Comparison of ENCODE assay signal across 1 cellular context in genomic region chr17:37553357-37553966, GRCh38.
TF ChIP-seq lines count a peak whose summit lies in the region.

No MANE protein-coding gene starts in this region.

TF ChIP-seq in SK-N-SH treated with all-trans-retinoic acid at 6 μM for 48 hours, 23 proteins besides CTCF, POLR2A, EP300 and RAD21 (continued from another document):
- TF ChIP-seq, protein P1, sequence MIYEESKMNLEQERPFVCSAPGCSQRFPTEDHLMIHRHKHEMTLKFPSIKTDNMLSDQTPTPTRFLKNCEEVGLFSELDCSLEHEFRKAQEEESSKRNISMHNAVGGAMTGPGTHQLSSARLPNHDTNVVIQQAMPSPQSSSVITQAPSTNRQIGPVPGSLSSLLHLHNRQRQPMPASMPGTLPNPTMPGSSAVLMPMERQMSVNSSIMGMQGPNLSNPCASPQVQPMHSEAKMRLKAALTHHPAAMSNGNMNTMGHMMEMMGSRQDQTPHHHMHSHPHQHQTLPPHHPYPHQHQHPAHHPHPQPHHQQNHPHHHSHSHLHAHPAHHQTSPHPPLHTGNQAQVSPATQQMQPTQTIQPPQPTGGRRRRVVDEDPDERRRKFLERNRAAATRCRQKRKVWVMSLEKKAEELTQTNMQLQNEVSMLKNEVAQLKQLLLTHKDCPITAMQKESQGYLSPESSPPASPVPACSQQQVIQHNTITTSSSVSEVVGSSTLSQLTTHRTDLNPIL (CRISPR knock-in tag; IDR thresholded peaks at IDR 0.05; ENCODE audit: low read depth) = no peak
- TF ChIP-seq ZNF8 (CRISPR knock-in tag; IDR thresholded peaks at IDR 0.05) = no peak
- TF ChIP-seq ZC3H10 (CRISPR knock-in tag; IDR thresholded peaks at IDR 0.05) = no peak
- TF ChIP-seq, protein P2, sequence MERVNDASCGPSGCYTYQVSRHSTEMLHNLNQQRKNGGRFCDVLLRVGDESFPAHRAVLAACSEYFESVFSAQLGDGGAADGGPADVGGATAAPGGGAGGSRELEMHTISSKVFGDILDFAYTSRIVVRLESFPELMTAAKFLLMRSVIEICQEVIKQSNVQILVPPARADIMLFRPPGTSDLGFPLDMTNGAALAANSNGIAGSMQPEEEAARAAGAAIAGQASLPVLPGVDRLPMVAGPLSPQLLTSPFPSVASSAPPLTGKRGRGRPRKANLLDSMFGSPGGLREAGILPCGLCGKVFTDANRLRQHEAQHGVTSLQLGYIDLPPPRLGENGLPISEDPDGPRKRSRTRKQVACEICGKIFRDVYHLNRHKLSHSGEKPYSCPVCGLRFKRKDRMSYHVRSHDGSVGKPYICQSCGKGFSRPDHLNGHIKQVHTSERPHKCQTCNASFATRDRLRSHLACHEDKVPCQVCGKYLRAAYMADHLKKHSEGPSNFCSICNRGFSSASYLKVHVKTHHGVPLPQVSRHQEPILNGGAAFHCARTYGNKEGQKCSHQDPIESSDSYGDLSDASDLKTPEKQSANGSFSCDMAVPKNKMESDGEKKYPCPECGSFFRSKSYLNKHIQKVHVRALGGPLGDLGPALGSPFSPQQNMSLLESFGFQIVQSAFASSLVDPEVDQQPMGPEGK (CRISPR knock-in tag; IDR thresholded peaks at IDR 0.05; ENCODE audit: borderline replicate concordance) = no peak
